In the genomic region with DNA sequence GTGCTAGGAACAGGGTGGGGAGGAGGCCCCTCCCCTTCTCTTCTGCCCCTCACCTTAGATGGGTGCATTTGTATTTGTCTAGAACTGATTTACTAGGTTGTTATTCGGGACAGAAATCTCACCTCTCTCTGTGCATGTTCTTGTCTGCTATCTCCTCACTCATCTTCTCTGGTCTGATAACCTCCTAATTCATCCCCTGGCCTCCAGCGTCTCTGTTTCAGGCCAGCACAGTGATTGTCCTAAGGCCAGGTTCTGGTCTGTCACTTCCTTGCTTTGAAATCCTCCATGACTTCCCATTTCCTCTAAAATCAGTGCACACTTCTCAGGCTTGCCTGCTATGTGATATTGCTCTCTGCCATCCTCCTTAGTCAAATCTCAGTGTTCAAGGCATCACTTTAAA, we compare ENCODE assay signal across 23 cellular contexts. TPM values are rescaled to one million over a fixed set of nuclear protein-coding genes. Genes with fewer than 3 reads are reported as not detected.
DNase-seq lines count a peak whose midpoint lies in the region; ATAC-seq and TF ChIP-seq lines count a peak whose summit lies in the region.
"Had no signal": no experiment of that assay in that cellular context is flagged by ENCODE, and none has a peak within 500 bp of the region (broad histone marks: within the 10 kb centered on the region; RNA-seq: fewer than 3 reads in every experiment).

No MANE protein-coding gene starts in this region.

- no peak overlapping the region for H4K91ac ChIP-seq in neuronal stem cell (ENCODE audit: low read depth, low read length, poor library complexity)

- H3K79me2 ChIP-seq in SK-N-SH (ENCODE audit: insufficient read depth), result no peaks in the 10 kb centered on the region

- peak in 1 of 2 experiments; percentile 71; a peak in 1 of 4 replicates for TF ChIP-seq EP300 in SK-N-SH (IDR thresholded peaks at IDR 0.05; ENCODE audit: borderline replicate concordance in 1 of 2, low read depth in 1 of 2, low read length in 1 of 2)

- no peak overlapping the region for H3K14ac ChIP-seq in neuronal stem cell (ENCODE audit: low read length)

- no peak for ATAC-seq in central memory CD8-positive, alpha-beta T cell (replicated peaks; ENCODE audit: extremely low read depth, poor library complexity, severe bottlenecking)
- ATAC-seq: A549, GM12878, HCT116 had no signal

- no peak overlapping the region for H2BK5ac ChIP-seq in neuronal stem cell (ENCODE audit: low read length)

- peak overlapping the region; percentile 9 for H3K27ac Mint-ChIP-seq in central memory CD8-positive, alpha-beta T cell (ENCODE audit: low read depth)
- H3K27ac Mint-ChIP-seq: CD14-positive monocyte; CD4-positive, alpha-beta T cell; CD8-positive, alpha-beta memory T cell; H9; HFFc6 had no signal

- H3K9me3 ChIP-seq in HEK293 (ENCODE audit: control insufficient read depth, insufficient read depth, low read depth, low read length) (no peaks in the 10 kb centered on the region), SK-N-SH (no peaks in the 10 kb centered on the region), neuronal stem cell (replicated peaks in 1 of 2; ENCODE audit: control insufficient read depth in 2 of 2, insufficient read depth in 1 of 2, low read depth in 1 of 2, low read length in 2 of 2) (peaks cover 0 to 4% of the 10 kb centered on the region in 2 donors)
- H3K9me3 ChIP-seq: A549, BE2C had no signal

- no peak overlapping the region for H4K8ac ChIP-seq in neuronal stem cell (ENCODE audit: low read depth, low read length)

- WGBS in SK-N-SH (ENCODE audit: low lambda C conversion rate), result 5% methylated on average over 2 of the region's 2 CpGs
- no CpG with 5 or more reads among the region's 2 CpGs for WGBS in neuronal stem cell (ENCODE audit: extremely low coverage in 2 of 2, insufficient read length in 2 of 2, insufficient replicate concordance in 1 of 2), 2 donors

- H2BK120ac ChIP-seq in neuronal stem cell (ENCODE audit: low read depth, low read length), result no peak overlapping the region

- no peaks in the 10 kb centered on the region for H3F3A ChIP-seq in SK-N-SH (replicated peaks; ENCODE audit: insufficient read depth)

- peaks cover 7% of the 10 kb centered on the region for H3K9me3 Mint-ChIP-seq in central memory CD8-positive, alpha-beta T cell
- H3K9me3 Mint-ChIP-seq: HFFc6 had no signal

- H3K27me3 Mint-ChIP-seq in central memory CD8-positive, alpha-beta T cell, result peaks cover 15% of the 10 kb centered on the region
- H3K27me3 Mint-ChIP-seq: CD4-positive, alpha-beta T cell had no signal

- H3K4me3 Mint-ChIP-seq in central memory CD8-positive, alpha-beta T cell, result no peak overlapping the region
- H3K4me3 Mint-ChIP-seq: CD14-positive monocyte; CD4-positive, alpha-beta T cell; CD8-positive, alpha-beta memory T cell; H9; HFFc6 had no signal

- no peak overlapping the region for H3K18ac ChIP-seq in neuronal stem cell (ENCODE audit: low read length)

- no peaks in the 10 kb centered on the region for H3K27me3 ChIP-seq in SK-N-SH (ENCODE audit: insufficient read depth)
- H3K27me3 ChIP-seq in neuronal stem cell (ENCODE audit: control insufficient read depth in 3 of 3, insufficient read depth in 3 of 3, low read depth in 1 of 3, low read length in 3 of 3), result no peaks in the 10 kb centered on the region
- H3K27me3 ChIP-seq: BE2C; BLaER1 treated with 17β-estradiol and CSF1 and Interleukin-3, amounts not matched to agents 10 nM and 100 nM had no signal

- H3K4me2 ChIP-seq in SK-N-SH (no peak overlapping the region), neuronal stem cell (ENCODE audit: insufficient read depth, low read length, poor library complexity, severe bottlenecking) (no peak overlapping the region)
- H3K4me2 ChIP-seq: A549; BLaER1 treated with 17β-estradiol and CSF1 and Interleukin-3, amounts not matched to agents 10 nM and 100 nM had no signal

- H3K23ac ChIP-seq in neuronal stem cell (ENCODE audit: low read depth, low read length, poor library complexity), result no peak overlapping the region

- H3K4me3 ChIP-seq in HEK293 (ENCODE audit: low read depth, low read length), result no peak overlapping the region
- H3K4me3 ChIP-seq in SK-N-SH (ENCODE audit: low read depth in 2 of 2, low read length in 1 of 2), result no peak overlapping the region
- no peak overlapping the region for H3K4me3 ChIP-seq in neuronal stem cell (ENCODE audit: low read length in 2 of 2)
- H3K4me3 ChIP-seq: A549; BLaER1 treated with 17β-estradiol and CSF1 and Interleukin-3, amounts not matched to agents 10 nM and 100 nM; GM12878; GM23248 had no signal

- H2AFZ ChIP-seq in SK-N-SH (ENCODE audit: low read depth) (no peak overlapping the region), neuronal stem cell (ENCODE audit: low read length) (no peak overlapping the region)
- H2AFZ ChIP-seq: GM23248 had no signal

- no peaks in the 10 kb centered on the region for H3K4me1 ChIP-seq in HEK293 (ENCODE audit: control insufficient read depth, insufficient read depth, low read length)
- H3K4me1 ChIP-seq in SK-N-SH (ENCODE audit: control insufficient read depth in 1 of 2, insufficient read depth in 2 of 2, low read depth in 1 of 2, low read length in 1 of 2), result peaks cover 0 to 61% of the 10 kb centered on the region in 2 experiments; a peak in 2 of 4 replicates
- peaks cover 0 to 4% of the 10 kb centered on the region in 2 donors for H3K4me1 ChIP-seq in neuronal stem cell (ENCODE audit: control insufficient read depth in 2 of 2, insufficient read depth in 1 of 2, low read depth in 1 of 2, low read length in 2 of 2)
- H3K4me1 ChIP-seq: A549 had no signal

- H2AK5ac ChIP-seq in neuronal stem cell (ENCODE audit: low read depth, low read length), result no peak overlapping the region

- H3K27ac ChIP-seq in HEK293 (ENCODE audit: extremely low read depth, low read depth, low read length) (no peak overlapping the region), SK-N-SH (ENCODE audit: low read depth in 2 of 2, low read length in 1 of 2) (peak overlapping the region in 1 of 2 experiments; percentile 74; a peak in 2 of 4 replicates), neuronal stem cell (replicated peaks; ENCODE audit: low read length) (no peak overlapping the region)
- H3K27ac ChIP-seq: A549; BLaER1 treated with 17β-estradiol and CSF1 and Interleukin-3, amounts not matched to agents 10 nM and 100 nM; GM23248 had no signal

- H4K20me1 ChIP-seq in SK-N-SH (ENCODE audit: insufficient read depth), result no peaks in the 10 kb centered on the region
- H4K20me1 ChIP-seq: BLaER1 treated with 17β-estradiol and CSF1 and Interleukin-3, amounts not matched to agents 10 nM and 100 nM had no signal

- H3K36me3 ChIP-seq in HEK293 (ENCODE audit: control insufficient read depth in 2 of 2, insufficient read depth in 1 of 2, low read length in 2 of 2) (no peaks in the 10 kb centered on the region), SK-N-SH (replicated peaks in 1 of 2; ENCODE audit: control insufficient read depth in 1 of 2, insufficient read depth in 2 of 2, low read length in 1 of 2) (no peaks in the 10 kb centered on the region), neuronal stem cell (replicated peaks in 1 of 2; ENCODE audit: control insufficient read depth in 2 of 2, insufficient read depth in 2 of 2, low read length in 2 of 2) (no peaks in the 10 kb centered on the region)
- H3K36me3 ChIP-seq: BE2C; BLaER1 treated with 17β-estradiol and CSF1 and Interleukin-3, amounts not matched to agents 10 nM and 100 nM had no signal

- no peaks in the 10 kb centered on the region for H3K4me1 Mint-ChIP-seq in central memory CD8-positive, alpha-beta T cell
- H3K4me1 Mint-ChIP-seq: CD14-positive monocyte; CD8-positive, alpha-beta memory T cell had no signal

- H2BK12ac ChIP-seq in neuronal stem cell (ENCODE audit: low read length), result no peak overlapping the region

- TF ChIP-seq CTCF in HEK293 (tag by site-specific recombination; IDR thresholded peaks at IDR 0.05) (no peak), SK-N-SH (IDR thresholded peaks at IDR 0.05) (no peak), GM10266 (IDR thresholded peaks at IDR 0.05; ENCODE audit: control insufficient read depth, insufficient read depth, low read depth, missing control alignments) (no peak)

- no peak for DNase-seq in SK-N-SH
- no peak for DNase-seq in central memory CD8-positive, alpha-beta T cell (ENCODE audit: low spot score in 2 of 2)
- no peak for DNase-seq in neuronal stem cell (ENCODE audit: low spot score)
- no peak for DNase-seq in GM10266 (ENCODE audit: extremely low spot score)
- DNase-seq in activated gamma-delta T cell treated with Interleukin-2 at 50 U/mL for 16 hours, result no peak
- no peak for DNase-seq in activated CD4-positive, alpha-beta T cell treated with anti-CD3 and anti-CD28 coated beads for 1 hour
- DNase-seq: 8988T; ACHN; AML-193; BE2C; CD4-positive, alpha-beta T cell; CD8-positive, alpha-beta memory T cell; DMS 273 treated with DMSO at 0.1 percent for 48 hours; DND-41; GM23248; H9; HFFc6 had no signal

- H3K4ac ChIP-seq in neuronal stem cell (ENCODE audit: low read length), result no peak overlapping the region

- TF ChIP-seq RAD21 in SK-N-SH (IDR thresholded peaks at IDR 0.05; ENCODE audit: low read length), result no peak

- H3K36me3 Mint-ChIP-seq in central memory CD8-positive, alpha-beta T cell (ENCODE audit: insufficient read depth), result no peaks in the 10 kb centered on the region
- H3K36me3 Mint-ChIP-seq: CD14-positive monocyte; CD8-positive, alpha-beta memory T cell had no signal

- H3K9ac ChIP-seq in SK-N-SH (no peak overlapping the region), neuronal stem cell (ENCODE audit: low read depth, low read length, poor library complexity) (peak overlapping the region; percentile 5)
- H3K9ac ChIP-seq: BLaER1 treated with 17β-estradiol and CSF1 and Interleukin-3, amounts not matched to agents 10 nM and 100 nM; GM23248 had no signal

- CTCF ChIA-PET in HEK293 (lab: Yijun Ruan, JAX), result no interaction called here
- CTCF ChIA-PET in SK-N-SH (lab: Yijun Ruan, JAX), result interaction anchor here (0.9 to 1.6 kb wide), 4 partner anchors 24 to 62 kb away, joined by 3 to 5 read pairs (median 4); no protein-coding TSS in a partner anchor

- H3K79me1 ChIP-seq in neuronal stem cell (ENCODE audit: low read depth, low read length), result no peaks in the 10 kb centered on the region

- peak overlapping the region; percentile 51 for H2BK15ac ChIP-seq in neuronal stem cell (ENCODE audit: low read length)

- POLR2A ChIA-PET in HEK293 (lab: Yijun Ruan, JAX), result no interaction called here
- POLR2A ChIA-PET in SK-N-SH (lab: Yijun Ruan, JAX), result no interaction called here

- no peaks in the 10 kb centered on the region for H3K9me2 ChIP-seq in SK-N-SH

TF ChIP-seq in HEK293, 187 proteins besides CTCF, POLR2A, EP300 and RAD21:
- TF ChIP-seq KLF10 (tag by site-specific recombination; IDR thresholded peaks at IDR 0.05) (no peak), ZBTB17 (tag by site-specific recombination; IDR thresholded peaks at IDR 0.05) (0 out of 2 replicates have a peak, but pooled peaks have one; percentile 34)

TF ChIP-seq in SK-N-SH, 30 proteins besides CTCF, POLR2A, EP300 and RAD21 (continues in another document):
- TF ChIP-seq JUND (IDR thresholded peaks at IDR 0.05), result no peak
- TF ChIP-seq SMC3 (IDR thresholded peaks at IDR 0.05; ENCODE audit: low read depth, low read length), result no peak
- no peak for TF ChIP-seq FOSL2 (IDR thresholded peaks at IDR 0.05; ENCODE audit: borderline replicate concordance, low read depth)
- TF ChIP-seq MXI1 (IDR thresholded peaks at IDR 0.05; ENCODE audit: low read depth, low read length), result peak; percentile 34; the same call in 1 of the 2 replicates

RNA-seq across cellular contexts. Expression of a gene that starts 58.4 kb away (rescaled TPM):
- 0.26 and 0.63 TPM in 2 replicates for polyA plus RNA-seq in SK-N-SH (2012; rRNA removed)
- polyA plus RNA-seq in SK-N-SH (2012; cell fraction: cytosol; rRNA removed), result 0.17 and 0.71 TPM in 2 replicates
- 0.30 and 0.83 TPM in 2 replicates for polyA plus RNA-seq in SK-N-SH (2012; cell fraction: nucleus; rRNA removed)
- 8.5 TPM for polyA plus RNA-seq in neuronal stem cell (2013, experiment 1 of 2)
- 10.2 TPM for polyA plus RNA-seq in neuronal stem cell (2013, experiment 2 of 2)
- polyA plus RNA-seq: CD14-positive monocyte; CD8-positive, alpha-beta memory T cell had no signal
